Comparison of ENCODE assay signal across 9 cellular contexts in genomic region chr13:29081036-29081435, GRCh38.
DNase-seq lines count a peak whose midpoint lies in the region; ATAC-seq and TF ChIP-seq lines count a peak whose summit lies in the region.
"Had no signal": no experiment of that assay in that cellular context is flagged by ENCODE, and none has a peak within 500 bp of the region (broad histone marks: within the 10 kb centered on the region; RNA-seq: fewer than 3 reads in every experiment).

No MANE protein-coding gene starts in this region.

- no peak overlapping the region for H3K4me3 ChIP-seq in CD4-positive, CD25-positive, alpha-beta regulatory T cell (ENCODE audit: low read depth, low read length)
- H3K4me3 ChIP-seq: K562 had no signal

- peak; percentile 79 to 86 for ATAC-seq in CD4-positive, CD25-positive, alpha-beta regulatory T cell (ENCODE audit: low read depth in 2 of 2)
- ATAC-seq in GM19035 (IDR thresholded peaks at IDR 0.05; ENCODE audit: unreplicated experiment), result peak; percentile 91
- ATAC-seq in HG03139 (IDR thresholded peaks at IDR 0.05; ENCODE audit: unreplicated experiment), result peak; percentile 83
- ATAC-seq: K562 had no signal

- H3K4me3 Mint-ChIP-seq in CD4-positive, CD25-positive, alpha-beta regulatory T cell, result peak overlapping the region in 1 of 4 donors; percentile 56
- H3K4me3 Mint-ChIP-seq in glutamatergic neuron (ENCODE audit: unreplicated experiment), result no peak overlapping the region

- H3K4me1 ChIP-seq in CD4-positive, CD25-positive, alpha-beta regulatory T cell (ENCODE audit: control insufficient read depth, insufficient read depth, low read length, poor library complexity, severe bottlenecking), result no peaks in the 10 kb centered on the region

- H3K36me3 Mint-ChIP-seq in CD4-positive, CD25-positive, alpha-beta regulatory T cell, result no peaks in the 10 kb centered on the region
- H3K36me3 Mint-ChIP-seq in glutamatergic neuron (ENCODE audit: unreplicated experiment), result peaks cover 5% of the 10 kb centered on the region

- H3K27me3 ChIP-seq in CD4-positive, CD25-positive, alpha-beta regulatory T cell (ENCODE audit: control insufficient read depth, insufficient read depth, low read length), result peaks cover 2% of the 10 kb centered on the region

- peaks cover 0 to 3% of the 10 kb centered on the region in 2 experiments for H3K9me3 ChIP-seq in CD4-positive, CD25-positive, alpha-beta regulatory T cell (ENCODE audit: control insufficient read depth in 2 of 2, low read length in 2 of 2)

- no peak for TF ChIP-seq CTCF in glutamatergic neuron (IDR thresholded peaks at IDR 0.05; ENCODE audit: partially characterized antibody, unreplicated experiment)

- H3K9me3 Mint-ChIP-seq in CD4-positive, CD25-positive, alpha-beta regulatory T cell, result peaks cover 0 to 6% (median 3%) of the 10 kb centered on the region in 7 donors
- no peaks in the 10 kb centered on the region for H3K9me3 Mint-ChIP-seq in glutamatergic neuron (ENCODE audit: unreplicated experiment)

- H3K27ac Mint-ChIP-seq in CD4-positive, CD25-positive, alpha-beta regulatory T cell, result peak overlapping the region; percentile 33 to 85 (median 54)
- no peak overlapping the region for H3K27ac Mint-ChIP-seq in glutamatergic neuron (ENCODE audit: unreplicated experiment)

- DNase-seq in CD4-positive, CD25-positive, alpha-beta regulatory T cell, result peak in 2 of 3 donors; percentile 53
- DNase-seq in SW480 (ENCODE audit: low spot score) (peak; percentile 33), SHP77 treated with DMSO at 0.1 percent for 48 hours (lab: John Stamatoyannopoulos, UW) (no peak), glutamatergic neuron (no peak), NCI-H2196 (lab: John Stamatoyannopoulos, UW; ENCODE audit: unreplicated experiment) (no peak)
- no peak for DNase-seq in stimulated activated CD4-positive, alpha-beta T cell treated with anti-CD3 and anti-CD28 coated beads, Interleukin-1b, Interleukin-23, amount 100 ng/mL, for 48 hours

- no peaks in the 10 kb centered on the region for H3K36me3 ChIP-seq in CD4-positive, CD25-positive, alpha-beta regulatory T cell (ENCODE audit: control insufficient read depth, insufficient read depth, low read length)

- H3K4me1 Mint-ChIP-seq in CD4-positive, CD25-positive, alpha-beta regulatory T cell, result peaks cover 0 to 19% (median 5%) of the 10 kb centered on the region in 4 donors
- no peaks in the 10 kb centered on the region for H3K4me1 Mint-ChIP-seq in glutamatergic neuron (ENCODE audit: low read depth, unreplicated experiment)

- H3K27me3 Mint-ChIP-seq in CD4-positive, CD25-positive, alpha-beta regulatory T cell, result no peaks in the 10 kb centered on the region
- H3K27me3 Mint-ChIP-seq in glutamatergic neuron (ENCODE audit: unreplicated experiment), result no peaks in the 10 kb centered on the region

- H3K27ac ChIP-seq in CD4-positive, CD25-positive, alpha-beta regulatory T cell (ENCODE audit: insufficient read depth, low read length, poor library complexity, severe bottlenecking), result peak overlapping the region; percentile 42

Comparison
In these comparisons a context has a peak if more than half of its experiments do, and no peak if none do; other contexts are left out.
1. DNase-seq: peak in CD4-positive, CD25-positive, alpha-beta regulatory T cell (2 of 3) and SW480 (single experiment); none in SHP77 treated with DMSO at 0.1 percent for 48 hours (single experiment), glutamatergic neuron (single experiment), stimulated activated CD4-positive, alpha-beta T cell treated with anti-CD3 and anti-CD28 coated beads, Interleukin-1b, Interleukin-23, amount 100 ng/mL, for 48 hours (single experiment) and NCI-H2196 (single experiment).
2. Peak in every context shown above with its lines, with median percentiles within 50 percentile points of each other: ATAC-seq.